ENCODE assay signal across 15 cellular contexts in genomic region chr2:200448460-200448859, GRCh38.
DNase-seq lines count a peak whose midpoint lies in the region; ATAC-seq lines count a peak whose summit lies in the region.
"Had no signal": no experiment of that assay in that cellular context is flagged by ENCODE, and none has a peak within 500 bp of the region (broad histone marks: within the 10 kb centered on the region; RNA-seq: fewer than 3 reads in every experiment).

No MANE protein-coding gene starts in this region.

- CTCF ChIA-PET in activated CD4-positive, alpha-beta T cell treated with anti-CD3 and anti-CD28 coated beads for 36 hours (lab: Charles Lee): interaction anchor here (1.2 kb wide), 1 partner anchor 72 kb away, joined by 3 read pairs; no protein-coding TSS in a partner anchor
- CTCF ChIA-PET in activated naive CD4-positive, alpha-beta T cell treated with anti-CD3 and anti-CD28 coated beads, Interleukin-2, amount 10 ng/mL, durations not matched to agents 7 days and 5 days (lab: Charles Lee): no interaction called here

- POLR2A ChIA-PET in activated CD4-positive, alpha-beta T cell treated with anti-CD3 and anti-CD28 coated beads for 36 hours (lab: Charles Lee): no interaction called here

- peak; percentile 67 for ATAC-seq in activated CD4-positive, alpha-beta T cell treated with anti-CD3 and anti-CD28 coated beads for 36 hours
- no peak for ATAC-seq in activated naive CD8-positive, alpha-beta T cell treated with anti-CD3 and anti-CD28 coated beads, Interleukin-2, amount 50 U/mL, for 24 hours
- peak; percentile 70 for ATAC-seq in stimulated activated effector memory CD8-positive, alpha-beta T cell treated with anti-CD3 and anti-CD28 coated beads, Interleukin-12 subunit alpha, Interleukin-12 subunit beta, amount 100 ng/mL, for 72 hours
- ATAC-seq: A549 had no signal

- intact Hi-C loops in activated CD4-positive, alpha-beta T cell treated with anti-CD3 and anti-CD28 coated beads for 36 hours (cut with DNase I, micrococcal nuclease): no loop called here
- intact Hi-C loops in activated T-helper 2 cell treated with anti-CD3 and anti-CD28 coated beads, Interferon-gamma antibody, Interleukin-2, Interleukin-4, amounts not matched to agents 10 μg/mL and 5 μg/mL and 100 μg/mL, durations not matched to agents 14 hours and 24 hours and 36 hours (cut with micrococcal nuclease): no loop called here

- peak overlapping the region; percentile 8 for H3K27ac Mint-ChIP-seq in activated CD4-positive, alpha-beta T cell treated with anti-CD3 and anti-CD28 coated beads for 36 hours
- H3K27ac Mint-ChIP-seq in activated naive CD8-positive, alpha-beta T cell treated with anti-CD3 and anti-CD28 coated beads for 36 hours: peak overlapping the region; percentile 21
- H3K27ac Mint-ChIP-seq in activated naive CD8-positive, alpha-beta T cell treated with anti-CD3 and anti-CD28 coated beads, Interleukin-2, amount 50 U/mL, for 24 hours: no peak overlapping the region
- peak overlapping the region; percentile 35 for H3K27ac Mint-ChIP-seq in activated T-helper 2 cell treated with anti-CD3 and anti-CD28 coated beads, Interferon-gamma antibody, Interleukin-2, Interleukin-4, amounts not matched to agents 10 μg/mL and 5 μg/mL and 100 μg/mL, durations not matched to agents 14 hours and 24 hours and 36 hours
- no peak overlapping the region for H3K27ac Mint-ChIP-seq in stimulated activated effector memory CD8-positive, alpha-beta T cell treated with anti-CD3 and anti-CD28 coated beads, Interleukin-12 subunit alpha, Interleukin-12 subunit beta, amount 100 ng/mL, for 72 hours
- H3K27ac Mint-ChIP-seq in activated naive CD4-positive, alpha-beta T cell treated with anti-CD3 and anti-CD28 coated beads, Interleukin-2, amount 10 ng/mL, durations not matched to agents 7 days and 5 days: no peak overlapping the region
- H3K27ac Mint-ChIP-seq: CD14-positive monocyte; CD4-positive, alpha-beta memory T cell had no signal

- no peaks in the 10 kb centered on the region for H3K9me3 Mint-ChIP-seq in activated CD4-positive, alpha-beta T cell treated with anti-CD3 and anti-CD28 coated beads for 36 hours (ENCODE audit: low read depth)
- H3K9me3 Mint-ChIP-seq in activated naive CD8-positive, alpha-beta T cell treated with anti-CD3 and anti-CD28 coated beads for 36 hours: no peaks in the 10 kb centered on the region
- no peaks in the 10 kb centered on the region for H3K9me3 Mint-ChIP-seq in activated naive CD8-positive, alpha-beta T cell treated with anti-CD3 and anti-CD28 coated beads, Interleukin-2, amount 50 U/mL, for 24 hours
- H3K9me3 Mint-ChIP-seq in activated T-helper 2 cell treated with anti-CD3 and anti-CD28 coated beads, Interferon-gamma antibody, Interleukin-2, Interleukin-4, amounts not matched to agents 10 μg/mL and 5 μg/mL and 100 μg/mL, durations not matched to agents 14 hours and 24 hours and 36 hours: no peaks in the 10 kb centered on the region
- H3K9me3 Mint-ChIP-seq in stimulated activated effector memory CD8-positive, alpha-beta T cell treated with anti-CD3 and anti-CD28 coated beads, Interleukin-12 subunit alpha, Interleukin-12 subunit beta, amount 100 ng/mL, for 72 hours: no peaks in the 10 kb centered on the region
- H3K9me3 Mint-ChIP-seq in activated naive CD4-positive, alpha-beta T cell treated with anti-CD3 and anti-CD28 coated beads, Interleukin-2, amount 10 ng/mL, durations not matched to agents 7 days and 5 days: no peaks in the 10 kb centered on the region
- H3K9me3 Mint-ChIP-seq: CD4-positive, alpha-beta memory T cell; H9 had no signal

- DNase-seq in activated CD4-positive, alpha-beta T cell treated with anti-CD3 and anti-CD28 coated beads for 36 hours: no peak
- DNase-seq in activated CD4-positive, alpha-beta T cell treated with anti-CD3 and anti-CD28 coated beads for 1 hour: no peak
- no peak for DNase-seq in activated naive CD8-positive, alpha-beta T cell treated with anti-CD3 and anti-CD28 coated beads for 36 hours
- DNase-seq in activated naive CD8-positive, alpha-beta T cell treated with anti-CD3 and anti-CD28 coated beads, Interleukin-2, amount 50 U/mL, for 24 hours: no peak
- DNase-seq in activated T-helper 2 cell treated with anti-CD3 and anti-CD28 coated beads, Interferon-gamma antibody, Interleukin-2, Interleukin-4, amounts not matched to agents 10 μg/mL and 5 μg/mL and 100 μg/mL, durations not matched to agents 14 hours and 24 hours and 36 hours (ENCODE audit: low spot score): no peak
- DNase-seq in stimulated activated effector memory CD8-positive, alpha-beta T cell treated with anti-CD3 and anti-CD28 coated beads, Interleukin-12 subunit alpha, Interleukin-12 subunit beta, amount 100 ng/mL, for 72 hours (ENCODE audit: low spot score in 2 of 2): no peak
- DNase-seq in activated naive CD4-positive, alpha-beta T cell treated with anti-CD3 and anti-CD28 coated beads, Interleukin-2, amount 10 ng/mL, durations not matched to agents 7 days and 5 days: no peak
- DNase-seq in AG20443 (ENCODE audit: low spot score): no peak
- DNase-seq: CD4-positive, alpha-beta memory T cell; DMS79 treated with DMSO at 0.1 percent for 48 hours; GF-D8; H9; IMR-90 had no signal

- peaks cover 28% of the 10 kb centered on the region for H3K4me1 Mint-ChIP-seq in activated CD4-positive, alpha-beta T cell treated with anti-CD3 and anti-CD28 coated beads for 36 hours
- peaks cover 25% of the 10 kb centered on the region for H3K4me1 Mint-ChIP-seq in activated naive CD8-positive, alpha-beta T cell treated with anti-CD3 and anti-CD28 coated beads for 36 hours
- H3K4me1 Mint-ChIP-seq in activated naive CD8-positive, alpha-beta T cell treated with anti-CD3 and anti-CD28 coated beads, Interleukin-2, amount 50 U/mL, for 24 hours: peaks cover 27% of the 10 kb centered on the region
- peaks cover 33% of the 10 kb centered on the region for H3K4me1 Mint-ChIP-seq in activated T-helper 2 cell treated with anti-CD3 and anti-CD28 coated beads, Interferon-gamma antibody, Interleukin-2, Interleukin-4, amounts not matched to agents 10 μg/mL and 5 μg/mL and 100 μg/mL, durations not matched to agents 14 hours and 24 hours and 36 hours (ENCODE audit: low read depth)
- peaks cover 25% of the 10 kb centered on the region for H3K4me1 Mint-ChIP-seq in stimulated activated effector memory CD8-positive, alpha-beta T cell treated with anti-CD3 and anti-CD28 coated beads, Interleukin-12 subunit alpha, Interleukin-12 subunit beta, amount 100 ng/mL, for 72 hours
- H3K4me1 Mint-ChIP-seq in activated naive CD4-positive, alpha-beta T cell treated with anti-CD3 and anti-CD28 coated beads, Interleukin-2, amount 10 ng/mL, durations not matched to agents 7 days and 5 days: no peaks in the 10 kb centered on the region

- no peak overlapping the region for H3K4me3 Mint-ChIP-seq in activated CD4-positive, alpha-beta T cell treated with anti-CD3 and anti-CD28 coated beads for 36 hours
- H3K4me3 Mint-ChIP-seq in activated naive CD8-positive, alpha-beta T cell treated with anti-CD3 and anti-CD28 coated beads for 36 hours: no peak overlapping the region
- H3K4me3 Mint-ChIP-seq in activated naive CD8-positive, alpha-beta T cell treated with anti-CD3 and anti-CD28 coated beads, Interleukin-2, amount 50 U/mL, for 24 hours: no peak overlapping the region
- no peak overlapping the region for H3K4me3 Mint-ChIP-seq in activated T-helper 2 cell treated with anti-CD3 and anti-CD28 coated beads, Interferon-gamma antibody, Interleukin-2, Interleukin-4, amounts not matched to agents 10 μg/mL and 5 μg/mL and 100 μg/mL, durations not matched to agents 14 hours and 24 hours and 36 hours (ENCODE audit: low read depth)
- no peak overlapping the region for H3K4me3 Mint-ChIP-seq in stimulated activated effector memory CD8-positive, alpha-beta T cell treated with anti-CD3 and anti-CD28 coated beads, Interleukin-12 subunit alpha, Interleukin-12 subunit beta, amount 100 ng/mL, for 72 hours
- no peak overlapping the region for H3K4me3 Mint-ChIP-seq in activated naive CD4-positive, alpha-beta T cell treated with anti-CD3 and anti-CD28 coated beads, Interleukin-2, amount 10 ng/mL, durations not matched to agents 7 days and 5 days
- H3K4me3 Mint-ChIP-seq: CD14-positive monocyte; CD4-positive, alpha-beta memory T cell; H9 had no signal

- no peaks in the 10 kb centered on the region for H3K27me3 Mint-ChIP-seq in activated CD4-positive, alpha-beta T cell treated with anti-CD3 and anti-CD28 coated beads for 36 hours
- H3K27me3 Mint-ChIP-seq in activated naive CD8-positive, alpha-beta T cell treated with anti-CD3 and anti-CD28 coated beads for 36 hours: no peaks in the 10 kb centered on the region
- no peaks in the 10 kb centered on the region for H3K27me3 Mint-ChIP-seq in activated naive CD8-positive, alpha-beta T cell treated with anti-CD3 and anti-CD28 coated beads, Interleukin-2, amount 50 U/mL, for 24 hours
- no peaks in the 10 kb centered on the region for H3K27me3 Mint-ChIP-seq in activated T-helper 2 cell treated with anti-CD3 and anti-CD28 coated beads, Interferon-gamma antibody, Interleukin-2, Interleukin-4, amounts not matched to agents 10 μg/mL and 5 μg/mL and 100 μg/mL, durations not matched to agents 14 hours and 24 hours and 36 hours (ENCODE audit: low read depth)
- no peaks in the 10 kb centered on the region for H3K27me3 Mint-ChIP-seq in activated naive CD4-positive, alpha-beta T cell treated with anti-CD3 and anti-CD28 coated beads, Interleukin-2, amount 10 ng/mL, durations not matched to agents 7 days and 5 days
- H3K27me3 Mint-ChIP-seq: CD4-positive, alpha-beta memory T cell had no signal

- H3K36me3 Mint-ChIP-seq in activated CD4-positive, alpha-beta T cell treated with anti-CD3 and anti-CD28 coated beads for 36 hours (ENCODE audit: low read depth): no peaks in the 10 kb centered on the region
- no peaks in the 10 kb centered on the region for H3K36me3 Mint-ChIP-seq in activated naive CD8-positive, alpha-beta T cell treated with anti-CD3 and anti-CD28 coated beads for 36 hours
- H3K36me3 Mint-ChIP-seq in activated naive CD8-positive, alpha-beta T cell treated with anti-CD3 and anti-CD28 coated beads, Interleukin-2, amount 50 U/mL, for 24 hours (ENCODE audit: low read depth): no peaks in the 10 kb centered on the region
- H3K36me3 Mint-ChIP-seq in activated T-helper 2 cell treated with anti-CD3 and anti-CD28 coated beads, Interferon-gamma antibody, Interleukin-2, Interleukin-4, amounts not matched to agents 10 μg/mL and 5 μg/mL and 100 μg/mL, durations not matched to agents 14 hours and 24 hours and 36 hours (ENCODE audit: low read depth): peaks cover 38% of the 10 kb centered on the region
- peaks cover 12% of the 10 kb centered on the region for H3K36me3 Mint-ChIP-seq in stimulated activated effector memory CD8-positive, alpha-beta T cell treated with anti-CD3 and anti-CD28 coated beads, Interleukin-12 subunit alpha, Interleukin-12 subunit beta, amount 100 ng/mL, for 72 hours
- peaks cover 4% of the 10 kb centered on the region for H3K36me3 Mint-ChIP-seq in activated naive CD4-positive, alpha-beta T cell treated with anti-CD3 and anti-CD28 coated beads, Interleukin-2, amount 10 ng/mL, durations not matched to agents 7 days and 5 days

Comparison
In these comparisons a context has a peak if more than half of its experiments do, and no peak if none do; other contexts are left out.
1. H3K27ac Mint-ChIP-seq: peak in activated CD4-positive, alpha-beta T cell treated with anti-CD3 and anti-CD28 coated beads for 36 hours (single experiment), activated naive CD8-positive, alpha-beta T cell treated with anti-CD3 and anti-CD28 coated beads for 36 hours (single experiment) and activated T-helper 2 cell treated with anti-CD3 and anti-CD28 coated beads, Interferon-gamma antibody, Interleukin-2, Interleukin-4, amounts not matched to agents 10 μg/mL and 5 μg/mL and 100 μg/mL, durations not matched to agents 14 hours and 24 hours and 36 hours (single experiment); none in activated naive CD8-positive, alpha-beta T cell treated with anti-CD3 and anti-CD28 coated beads, Interleukin-2, amount 50 U/mL, for 24 hours (single experiment), stimulated activated effector memory CD8-positive, alpha-beta T cell treated with anti-CD3 and anti-CD28 coated beads, Interleukin-12 subunit alpha, Interleukin-12 subunit beta, amount 100 ng/mL, for 72 hours (single experiment) and activated naive CD4-positive, alpha-beta T cell treated with anti-CD3 and anti-CD28 coated beads, Interleukin-2, amount 10 ng/mL, durations not matched to agents 7 days and 5 days (single experiment).